Comparison of ENCODE assay signal across 20 cellular contexts in the genomic region with DNA sequence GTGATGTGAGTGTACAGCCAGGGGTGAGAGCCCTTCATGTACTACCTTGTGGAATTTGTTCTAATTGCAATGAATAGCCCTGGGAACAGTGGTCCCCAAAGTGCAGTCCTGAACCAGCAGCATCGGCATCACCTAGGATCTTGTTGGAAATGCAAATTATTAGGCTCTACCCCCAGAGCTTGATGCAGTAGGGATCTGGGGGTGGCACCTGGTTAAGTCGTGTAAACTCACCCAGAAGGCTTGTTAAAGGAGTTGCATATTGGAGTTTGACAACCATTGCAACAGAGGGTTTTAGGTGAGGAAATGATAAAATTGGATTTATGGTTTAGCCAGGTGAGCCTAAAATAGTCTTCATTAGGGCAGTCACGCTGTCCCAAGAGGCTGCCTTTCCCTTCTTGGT.
"Had no signal": no experiment of that assay in that cellular context is flagged by ENCODE, and none has a peak within 500 bp of the region (broad histone marks: within the 10 kb centered on the region; RNA-seq: fewer than 3 reads in every experiment).

No MANE protein-coding gene starts in this region.

- H3K4me1 ChIP-seq: lower lobe of right lung, prostate gland, suprapubic skin, transverse colon, upper lobe of right lung, uterus had no signal

- H3K27ac ChIP-seq: lower lobe of right lung, prostate gland, suprapubic skin, transverse colon, upper lobe of right lung, uterus had no signal

- DNase-seq: cortex of kidney; effector CD4-positive, alpha-beta T cell; hippocampal formation; left colon; lower lobe of right lung; nephron progenitor cell; right lobe of liver; small intestine; stimulated activated CD4-positive, alpha-beta T cell treated with anti-CD3 and anti-CD28 coated beads, Interleukin-12 subunit alpha, Interleukin-12 subunit beta, amount 100 ng/mL, for 4 hours; stimulated activated CD4-positive, alpha-beta T cell treated with anti-CD3 and anti-CD28 coated beads, Interleukin-1b, Interleukin-23, amount 100 ng/mL, for 48 hours; stimulated activated CD4-positive, alpha-beta T cell treated with anti-CD3 and anti-CD28 coated beads, Interleukin-4, amount 100 ng/mL, for 1 hour; stimulated activated CD8-positive, alpha-beta memory T cell treated with anti-CD3 and anti-CD28 coated beads, Interleukin-4, amount 100 ng/mL, for 48 hours; stimulated activated naive CD4-positive, alpha-beta T cell; stimulated activated naive CD8-positive, alpha-beta T cell treated with anti-CD3 and anti-CD28 coated beads, Interleukin-15, amount 100 ng/mL, for 72 hours; transverse colon; upper lobe of right lung; uterus had no signal

- H3K9me3 ChIP-seq: lower lobe of right lung, prostate gland, right lobe of liver, suprapubic skin, transverse colon, upper lobe of right lung, uterus had no signal

- ATAC-seq: left colon; lower lobe of right lung; naive thymus-derived CD8-positive, alpha-beta T cell; stimulated activated naive CD8-positive, alpha-beta T cell treated with anti-CD3 and anti-CD28 coated beads, Interleukin-15, amount 100 ng/mL, for 72 hours; upper lobe of right lung had no signal

- H3K36me3 ChIP-seq: lower lobe of right lung, prostate gland, right lobe of liver, suprapubic skin, transverse colon, upper lobe of right lung, uterus had no signal

- H3K4me3 ChIP-seq: lower lobe of right lung, prostate gland, right lobe of liver, suprapubic skin, transverse colon, upper lobe of right lung, uterus had no signal

- H3K27me3 ChIP-seq: right lobe of liver, suprapubic skin, transverse colon, upper lobe of right lung, uterus had no signal
